22 cellular contexts compared by ENCODE assay signal in genomic region chr18:58105206-58105907, GRCh38.
DNase-seq lines count a peak whose midpoint lies in the region; ATAC-seq and TF ChIP-seq lines count a peak whose summit lies in the region.
"Had no signal": no experiment of that assay in that cellular context is flagged by ENCODE, and none has a peak within 500 bp of the region (broad histone marks: within the 10 kb centered on the region; RNA-seq: fewer than 3 reads in every experiment).

No MANE protein-coding gene starts in this region.

- no peaks in the 10 kb centered on the region for H3K9me2 ChIP-seq in DOHH2 (replicated peaks; ENCODE audit: control insufficient read depth, low read length)

- H4K20me1 ChIP-seq in DOHH2 (ENCODE audit: control insufficient read depth, insufficient read depth, low read depth, low read length): no peaks in the 10 kb centered on the region

- peak overlapping the region; percentile 80 for H3K27ac ChIP-seq in DOHH2 (ENCODE audit: low read depth, low read length)
- H3K27ac ChIP-seq: neutrophil had no signal

- H3K4me1 ChIP-seq in DOHH2 (ENCODE audit: control insufficient read depth, low read length): peaks cover 68% of the 10 kb centered on the region

- H3F3A ChIP-seq in DOHH2 (ENCODE audit: control insufficient read depth, insufficient read depth): peaks cover 11% of the 10 kb centered on the region

- peak overlapping the region; percentile 73 for H3K4me2 ChIP-seq in DOHH2 (ENCODE audit: low read length)

- H3K4me3 ChIP-seq in DOHH2 (ENCODE audit: low read length): peak overlapping the region; percentile 36; the same call in 1 of the 2 replicates
- no peak overlapping the region for H3K4me3 ChIP-seq in fibroblast of the aortic adventitia (ENCODE audit: low read depth, low read length)
- H3K4me3 ChIP-seq: body of pancreas, skin epidermis had no signal

- no peaks in the 10 kb centered on the region for H3K36me3 ChIP-seq in DOHH2 (ENCODE audit: control insufficient read depth, low read length)
- H3K36me3 ChIP-seq: neutrophil had no signal

- no peaks in the 10 kb centered on the region for H3K9me3 ChIP-seq in DOHH2 (ENCODE audit: control insufficient read depth, insufficient read depth, low read length)
- H3K9me3 ChIP-seq: body of pancreas, neutrophil had no signal

- ATAC-seq in omental fat pad (ENCODE audit: low FRiP score) (peak; percentile 88), HG03520 (IDR thresholded peaks at IDR 0.05; ENCODE audit: unreplicated experiment) (no peak)
- ATAC-seq: effector memory CD8-positive, alpha-beta T cell; esophagus mucosa; T-helper 17 cell had no signal

- peaks cover 78% of the 10 kb centered on the region for H3K79me2 ChIP-seq in DOHH2 (ENCODE audit: control insufficient read depth, low read length)

- no peaks in the 10 kb centered on the region for H3K27me3 ChIP-seq in DOHH2 (ENCODE audit: control insufficient read depth, low read length)
- H3K27me3 ChIP-seq: body of pancreas had no signal

- TF ChIP-seq CTCF in DOHH2 (IDR thresholded peaks at IDR 0.05; ENCODE audit: low read depth, low read length, poor library complexity, severe bottlenecking): no peak
- TF ChIP-seq CTCF in fibroblast of the aortic adventitia (IDR thresholded peaks at IDR 0.05; ENCODE audit: insufficient read depth, low read length): no peak
- no peak for TF ChIP-seq CTCF in omental fat pad (IDR thresholded peaks at IDR 0.05)

- peak; percentile 27 for DNase-seq in NCI-H69 (lab: John Stamatoyannopoulos, UW)
- peak; percentile 15 for DNase-seq in fibroblast of the aortic adventitia (ENCODE audit: low read depth)
- DNase-seq in omental fat pad (ENCODE audit: low spot score): no peak
- no peak for DNase-seq in cortex of kidney (lab: John Stamatoyannopoulos, UW)
- no peak for DNase-seq in NCI-H446 (lab: John Stamatoyannopoulos, UW)
- no peak for DNase-seq in NCI-H774 (lab: John Stamatoyannopoulos, UW)
- DNase-seq: activated CD4-positive, alpha-beta T cell treated with anti-CD3 and anti-CD28 coated beads for 4 hours; activated CD8-positive, alpha-beta memory T cell treated with anti-CD3 and anti-CD28 coated beads for 24 hours; activated gamma-delta T cell treated with Interleukin-2 at 50 U/mL for 16 hours; activated T-cell treated with anti-CD3 and anti-CD28 coated beads, Interleukin-2, amount 50 U/mL, for 1 hour; DMS79 treated with DMSO at 0.1 percent for 48 hours; effector memory CD8-positive, alpha-beta T cell; mesendoderm; NCI-H1417 treated with DMSO at 0.1 percent for 48 hours; stimulated activated CD4-positive, alpha-beta T cell treated with anti-CD3 and anti-CD28 coated beads, Interleukin-2, amount 100 ng/mL, for 24 hours; T-helper 17 cell had no signal

Comparison
In these comparisons a context has a peak if more than half of its experiments do, and no peak if none do; other contexts are left out.
1. DNase-seq: peak in NCI-H69 (single experiment) and fibroblast of the aortic adventitia (single experiment); none in omental fat pad (single experiment), cortex of kidney (single experiment), NCI-H446 (0 of 2) and NCI-H774 (single experiment).